In the genomic region with DNA sequence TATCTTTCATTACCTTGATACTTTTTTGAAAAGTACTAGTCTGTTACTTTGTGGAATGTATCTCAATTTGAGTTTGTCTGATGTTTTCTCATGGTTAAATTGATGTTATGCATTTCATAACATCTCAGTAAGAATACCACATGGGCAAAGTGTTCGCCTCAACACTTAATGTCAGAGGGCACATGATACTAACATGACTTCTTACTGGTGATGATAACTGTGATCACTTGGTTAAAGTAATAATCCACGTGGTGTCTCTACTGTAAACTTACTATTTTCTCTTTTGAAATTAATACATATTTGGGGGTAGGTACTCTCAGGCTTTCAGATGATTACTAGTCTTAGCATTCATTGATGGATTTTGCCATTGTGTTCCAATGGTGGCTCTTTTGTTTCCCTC, we compare ENCODE assay signal across 16 cellular contexts. TPM values are rescaled to one million over a fixed set of nuclear protein-coding genes. Genes with fewer than 3 reads are reported as not detected.
DNase-seq lines count a peak whose midpoint lies in the region; ATAC-seq and TF ChIP-seq lines count a peak whose summit lies in the region.
"Had no signal": no experiment of that assay in that cellular context is flagged by ENCODE, and none has a peak within 500 bp of the region (broad histone marks: within the 10 kb centered on the region; RNA-seq: fewer than 3 reads in every experiment).

No MANE protein-coding gene starts in this region.

- H3K27ac Mint-ChIP-seq in T-helper 2 cell treated with Interferon-gamma antibody and Interleukin-4, amounts not matched to agents 5 μg/mL and 100 μg/mL, for 36 hours: no peak overlapping the region
- H3K27ac Mint-ChIP-seq in activated T-helper 1 cell treated with anti-CD3 and anti-CD28 coated beads, Interleukin-12 subunit alpha, Interleukin-12 subunit beta, Interleukin-2, Interleukin-4 antibody, amounts not matched to agents 30 ng/mL and 10 ng/mL and 1 ng/mL, durations not matched to agents 14 hours and 24 hours and 36 hours: no peak overlapping the region
- H3K27ac Mint-ChIP-seq in natural killer cell: peak overlapping the region in 1 of 2 donors; percentile 32
- H3K27ac Mint-ChIP-seq: effector memory CD8-positive, alpha-beta T cell had no signal

- no peaks in the 10 kb centered on the region for H3K27me3 Mint-ChIP-seq in T-helper 2 cell treated with Interferon-gamma antibody and Interleukin-4, amounts not matched to agents 5 μg/mL and 100 μg/mL, for 36 hours (ENCODE audit: low read depth)
- no peaks in the 10 kb centered on the region for H3K27me3 Mint-ChIP-seq in activated T-helper 1 cell treated with anti-CD3 and anti-CD28 coated beads, Interleukin-12 subunit alpha, Interleukin-12 subunit beta, Interleukin-2, Interleukin-4 antibody, amounts not matched to agents 30 ng/mL and 10 ng/mL and 1 ng/mL, durations not matched to agents 14 hours and 24 hours and 36 hours (ENCODE audit: insufficient read depth)
- H3K27me3 Mint-ChIP-seq in natural killer cell (ENCODE audit: low read depth in 2 of 2): no peaks in the 10 kb centered on the region
- H3K27me3 Mint-ChIP-seq: effector memory CD8-positive, alpha-beta T cell had no signal

- ATAC-seq in natural killer cell: no peak
- ATAC-seq: effector memory CD8-positive, alpha-beta T cell; left ventricle myocardium superior had no signal

- peaks cover 21% of the 10 kb centered on the region for H3K4me1 ChIP-seq in HAP-1

- intact Hi-C loops in activated T-helper 1 cell treated with anti-CD3 and anti-CD28 coated beads, Interleukin-12 subunit alpha, Interleukin-12 subunit beta, Interleukin-2, Interleukin-4 antibody, amounts not matched to agents 30 ng/mL and 10 ng/mL and 1 ng/mL, durations not matched to agents 14 hours and 24 hours and 36 hours (cut with micrococcal nuclease): loop anchor here (5.0 to 10.0 kb wide), 4 partner anchors 58 to 988 kb away; partner anchors contain the start of gene LMTK2
- intact Hi-C loops in natural killer cell (cut with micrococcal nuclease): loop anchor here (5.0 kb wide), 1 partner anchor 853 kb away; no protein-coding TSS in a partner anchor

- peaks cover 29% of the 10 kb centered on the region for H3K36me3 Mint-ChIP-seq in T-helper 2 cell treated with Interferon-gamma antibody and Interleukin-4, amounts not matched to agents 5 μg/mL and 100 μg/mL, for 36 hours (ENCODE audit: low read depth)
- peaks cover 11% of the 10 kb centered on the region for H3K36me3 Mint-ChIP-seq in activated T-helper 1 cell treated with anti-CD3 and anti-CD28 coated beads, Interleukin-12 subunit alpha, Interleukin-12 subunit beta, Interleukin-2, Interleukin-4 antibody, amounts not matched to agents 30 ng/mL and 10 ng/mL and 1 ng/mL, durations not matched to agents 14 hours and 24 hours and 36 hours (ENCODE audit: low read depth)
- H3K36me3 Mint-ChIP-seq in natural killer cell: peaks cover 3% of the 10 kb centered on the region

- H3K9me3 Mint-ChIP-seq in T-helper 2 cell treated with Interferon-gamma antibody and Interleukin-4, amounts not matched to agents 5 μg/mL and 100 μg/mL, for 36 hours: peaks cover 32% of the 10 kb centered on the region
- H3K9me3 Mint-ChIP-seq in activated T-helper 1 cell treated with anti-CD3 and anti-CD28 coated beads, Interleukin-12 subunit alpha, Interleukin-12 subunit beta, Interleukin-2, Interleukin-4 antibody, amounts not matched to agents 30 ng/mL and 10 ng/mL and 1 ng/mL, durations not matched to agents 14 hours and 24 hours and 36 hours: peaks cover 19% of the 10 kb centered on the region
- H3K9me3 Mint-ChIP-seq in natural killer cell: no peaks in the 10 kb centered on the region

- H3K4me1 Mint-ChIP-seq in T-helper 2 cell treated with Interferon-gamma antibody and Interleukin-4, amounts not matched to agents 5 μg/mL and 100 μg/mL, for 36 hours (ENCODE audit: low read depth): peaks cover 33% of the 10 kb centered on the region
- peaks cover 37% of the 10 kb centered on the region for H3K4me1 Mint-ChIP-seq in activated T-helper 1 cell treated with anti-CD3 and anti-CD28 coated beads, Interleukin-12 subunit alpha, Interleukin-12 subunit beta, Interleukin-2, Interleukin-4 antibody, amounts not matched to agents 30 ng/mL and 10 ng/mL and 1 ng/mL, durations not matched to agents 14 hours and 24 hours and 36 hours (ENCODE audit: low read depth)
- H3K4me1 Mint-ChIP-seq in natural killer cell: peaks cover 44 to 53% of the 10 kb centered on the region in 2 donors

- no peak for TF ChIP-seq CTCF in natural killer cell (IDR thresholded peaks at IDR 0.05)

- no peaks in the 10 kb centered on the region for H3K36me3 ChIP-seq in HAP-1 (replicated peaks)
- H3K36me3 ChIP-seq: thoracic aorta had no signal

- no peak for DNase-seq in T-helper 2 cell treated with Interferon-gamma antibody and Interleukin-4, amounts not matched to agents 5 μg/mL and 100 μg/mL, for 36 hours (ENCODE audit: low spot score)
- DNase-seq in T-helper 2 cell (no peak), HAP-1 (ENCODE audit: low spot score in 2 of 2) (no peak), natural killer cell (no peak), GOT3 (lab: John Stamatoyannopoulos, UW) (no peak)
- DNase-seq in activated T-helper 1 cell treated with anti-CD3 and anti-CD28 coated beads, Interleukin-12 subunit alpha, Interleukin-12 subunit beta, Interleukin-2, Interleukin-4 antibody, amounts not matched to agents 30 ng/mL and 10 ng/mL and 1 ng/mL, durations not matched to agents 14 hours and 24 hours and 36 hours (ENCODE audit: low spot score): no peak
- DNase-seq in activated CD4-positive, CD25-positive, alpha-beta regulatory T cell (lab: John Stamatoyannopoulos, UW): no peak
- no peak for DNase-seq in activated CD8-positive, alpha-beta memory T cell treated with anti-CD3 and anti-CD28 coated beads for 24 hours
- DNase-seq: activated gamma-delta T cell; effector memory CD8-positive, alpha-beta T cell; GDM1; left ventricle myocardium superior; NCI-H2029; NCI-H524; RPMI8226 had no signal

- peak overlapping the region; percentile 92 for H3K4me3 Mint-ChIP-seq in T-helper 2 cell treated with Interferon-gamma antibody and Interleukin-4, amounts not matched to agents 5 μg/mL and 100 μg/mL, for 36 hours
- peak overlapping the region; percentile 72 for H3K4me3 Mint-ChIP-seq in activated T-helper 1 cell treated with anti-CD3 and anti-CD28 coated beads, Interleukin-12 subunit alpha, Interleukin-12 subunit beta, Interleukin-2, Interleukin-4 antibody, amounts not matched to agents 30 ng/mL and 10 ng/mL and 1 ng/mL, durations not matched to agents 14 hours and 24 hours and 36 hours
- H3K4me3 Mint-ChIP-seq in natural killer cell: peak overlapping the region; percentile 59

- in situ Hi-C loops in HAP-1 (cut with MboI; ENCODE audit: low sequenced_read_pairs): loop anchor here (25.0 kb wide), 1 partner anchor 718 kb away; no protein-coding TSS in a partner anchor

- no peaks in the 10 kb centered on the region for H3K9me3 ChIP-seq in HAP-1
- H3K9me3 ChIP-seq: thoracic aorta had no signal

- no peaks in the 10 kb centered on the region for H3K27me3 ChIP-seq in HAP-1 (ENCODE audit: low read depth)

- H3K4me3 ChIP-seq in HAP-1: peak overlapping the region; percentile 61
- H3K4me3 ChIP-seq: thoracic aorta had no signal

RNA-seq across cellular contexts. Expression of gene SDHAF3, which starts 2.2 kb away (rescaled TPM):
- total RNA-seq in activated T-helper 1 cell treated with anti-CD3 and anti-CD28 coated beads, Interleukin-12 subunit alpha, Interleukin-12 subunit beta, Interleukin-2, Interleukin-4 antibody, amounts not matched to agents 30 ng/mL and 10 ng/mL and 1 ng/mL, durations not matched to agents 14 hours and 24 hours and 36 hours: 24.1 and 25.4 TPM in 2 replicates
- total RNA-seq in natural killer cell: 10 to 100 TPM in 2 of 3 donors, 1 to 10 TPM in 1; 7.3 to 10.4 (median 10.1) TPM
